8 cellular contexts compared by ENCODE assay signal in genomic region chr14:22928237-22929103, GRCh38. TPM values are rescaled to one million over a fixed set of nuclear protein-coding genes. Genes with fewer than 3 reads are reported as not detected.
DNase-seq lines count a peak whose midpoint lies in the region; ATAC-seq, FAIRE-seq and TF ChIP-seq lines count a peak whose summit lies in the region.

No MANE protein-coding gene starts in this region.

- no peak for TF ChIP-seq RAD21 in GM12878 (IDR thresholded peaks at IDR 0.05; ENCODE audit: insufficient read depth, low read depth, low read length)

- no peaks in the 10 kb centered on the region for H4K20me1 ChIP-seq in GM12878 (ENCODE audit: control insufficient read depth, insufficient read depth)

- peak overlapping the region; percentile 93 for H2AFZ ChIP-seq in GM12878 (ENCODE audit: control insufficient read depth, low read depth, low read length)

- H3K9ac ChIP-seq in GM12878 (ENCODE audit: control insufficient read depth, insufficient read depth, low read length): peak overlapping the region; percentile 96

- in situ Hi-C loops in GM12878 (cut with MboI): no loop called here

- no peak for FAIRE-seq in GM12878 (lab: Jason Lieb, UNC)

- H3K9me3 ChIP-seq in right atrium auricular region (no peaks in the 10 kb centered on the region), GM12878 (replicated peaks; ENCODE audit: control insufficient read depth, insufficient read depth, low read length) (no peaks in the 10 kb centered on the region), right lobe of liver (no peaks in the 10 kb centered on the region), vagina (no peaks in the 10 kb centered on the region)

- SMC1A ChIA-PET in GM12878 (lab: Charles Lee; ENCODE audit: uncharacterized antibody, unreplicated experiment): interaction anchor here (0.6 to 3.1 kb wide), 15 partner anchors 9 to 167 kb away, joined by 3 to 24 read pairs (median 6); partner anchors contain the start of genes ACIN1, AJUBA, C14orf119 and HAUS4

- ATAC-seq in Right ventricle myocardium superior (ENCODE audit: poor library complexity) (no peak), GM12878 (no peak), right lobe of liver (no peak), GM21529 (IDR thresholded peaks at IDR 0.05; ENCODE audit: unreplicated experiment) (no peak)

- peaks cover 32% of the 10 kb centered on the region for H3K36me3 ChIP-seq in right atrium auricular region
- H3K36me3 ChIP-seq in GM12878 (ENCODE audit: control insufficient read depth in 2 of 2, insufficient read depth in 2 of 2, low read length in 1 of 2): peaks cover 6 to 12% of the 10 kb centered on the region in 2 experiments; a peak in 3 of 4 replicates
- peaks cover 0 to 30% (median 10%) of the 10 kb centered on the region in 4 donors for H3K36me3 ChIP-seq in right lobe of liver
- H3K36me3 ChIP-seq in vagina: peaks cover 0 to 25% of the 10 kb centered on the region in 2 donors

- 1% methylated on average over 12 of the region's 12 CpGs for WGBS in GM12878 (ENCODE audit: insufficient coverage, insufficient replicate concordance, low lambda C conversion rate, missing lambda C conversion rate)
- 9% methylated on average over 5 of the region's 12 CpGs for WGBS in right lobe of liver (ENCODE audit: insufficient coverage, low coverage, low lambda C conversion rate, missing lambda C conversion rate)

- BruUV-seq in GM12878 (replicated peaks; lab: Mats Ljungman, UMichigan): TSS peak; percentile 77

- peaks cover 24% of the 10 kb centered on the region for H3K79me2 ChIP-seq in GM12878 (ENCODE audit: control insufficient read depth, insufficient read depth, low read length)

- DNase-seq in right atrium auricular region (ENCODE audit: low spot score) (no peak), Right ventricle myocardium superior (no peak), GM12878 (ENCODE audit: low read depth, low spot score) (no peak), right lobe of liver (no peak), vagina (ENCODE audit: extremely low spot score in 2 of 2) (no peak), AML-193 (lab: John Stamatoyannopoulos, UW) (no peak), OCI-M2 (lab: John Stamatoyannopoulos, UW; ENCODE audit: unreplicated experiment) (no peak)

- H3K4me1 ChIP-seq in right atrium auricular region: peaks cover 0 to 20% of the 10 kb centered on the region in 2 donors
- peaks cover 16% of the 10 kb centered on the region; the same call in 1 of the 2 replicates for H3K4me1 ChIP-seq in GM12878 (ENCODE audit: control insufficient read depth, insufficient read depth, low read length)
- peaks cover 0 to 16% (median 0%) of the 10 kb centered on the region in 4 donors for H3K4me1 ChIP-seq in right lobe of liver
- H3K4me1 ChIP-seq in vagina: peaks cover 30% of the 10 kb centered on the region

- TF ChIP-seq POLR2A in GM12878 (IDR thresholded peaks at IDR 0.05; ENCODE audit: low read depth, low read length) (no peak), right lobe of liver (IDR thresholded peaks at IDR 0.05) (no peak), vagina (IDR thresholded peaks at IDR 0.05) (no peak)

- POLR2A ChIA-PET in GM12878 (lab: Charles Lee): interaction anchor here (0.5 to 4.6 kb wide), 13 partner anchors 11 to 338 kb away, joined by 3 to 73 read pairs (median 4); partner anchors contain the start of genes ABHD4, ACIN1, C14orf119 and HAUS4

- peak overlapping the region; percentile 89 for H3K4me2 ChIP-seq in GM12878 (ENCODE audit: control insufficient read depth, insufficient read depth)

- CTCF ChIA-PET in GM12878 (lab: Yijun Ruan, JAX): interaction anchor here (0.8 to 3.4 kb wide), 30 partner anchors 9 to 393 kb away, joined by 3 to 82 read pairs (median 8); partner anchors contain the start of genes AJUBA, CDH24, HAUS4 and LRP10

- H3K27ac ChIP-seq in right atrium auricular region (peak overlapping the region; percentile 85 to 93), GM12878 (ENCODE audit: control insufficient read depth, insufficient read depth) (peak overlapping the region; percentile 81), right lobe of liver (peak overlapping the region; percentile 30 to 66 (median 66)), vagina (peak overlapping the region; percentile 91)

- TF ChIP-seq CTCF in right atrium auricular region (IDR thresholded peaks at IDR 0.05): no peak
- TF ChIP-seq CTCF in GM12878 (IDR thresholded peaks at IDR 0.05 in 2 of 3, conservative IDR thresholded peaks at IDR 0.05 in 1 of 3; ENCODE audit: control insufficient read depth in 2 of 3, extremely low read depth in 1 of 3, insufficient read depth in 1 of 3, low read depth in 3 of 3, low read length in 3 of 3): no peak
- TF ChIP-seq CTCF in right lobe of liver (IDR thresholded peaks at IDR 0.05): no peak
- TF ChIP-seq CTCF in vagina (IDR thresholded peaks at IDR 0.05): no peak

- H3K4me3 ChIP-seq in right atrium auricular region: peak overlapping the region; percentile 71 to 99
- H3K4me3 ChIP-seq in GM12878: peak overlapping the region; percentile 91
- H3K4me3 ChIP-seq in right lobe of liver: peak overlapping the region; percentile 66 to 87 (median 75)
- H3K4me3 ChIP-seq in vagina: peak overlapping the region; percentile 49 to 92

- TF ChIP-seq EP300 in GM12878 (IDR thresholded peaks at IDR 0.05; ENCODE audit: borderline replicate concordance in 1 of 2, control insufficient read depth in 1 of 2, low read depth in 2 of 2, low read length in 2 of 2): no peak

- RAD21 ChIA-PET in GM12878 (lab: Charles Lee; ENCODE audit: unreplicated experiment): interaction anchor here (1.0 to 2.8 kb wide), 14 partner anchors 9 to 126 kb away, joined by 3 to 18 read pairs (median 9); partner anchors contain the start of genes AJUBA, HAUS4 and RBM23

- intact Hi-C loops in Right ventricle myocardium superior (cut with DNase I) (no loop called here), GM12878 (cut with micrococcal nuclease; ENCODE audit: unreplicated experiment) (loop anchor here (1.0 to 2.0 kb wide), 3 partner anchors 9 to 128 kb away; partner anchors contain the start of genes AJUBA, CDH24 and RBM23), right lobe of liver (cut with DNase I) (no loop called here), vagina (cut with DNase I) (no loop called here)

- H3K27me3 ChIP-seq in right atrium auricular region: no peaks in the 10 kb centered on the region
- H3K27me3 ChIP-seq in GM12878 (replicated peaks in 1 of 2; ENCODE audit: control insufficient read depth in 2 of 2, insufficient read depth in 2 of 2, low read length in 1 of 2): no peaks in the 10 kb centered on the region
- no peaks in the 10 kb centered on the region for H3K27me3 ChIP-seq in right lobe of liver
- H3K27me3 ChIP-seq in vagina: no peaks in the 10 kb centered on the region

RNA-seq across cellular contexts. Expression of gene PRMT5, which starts 0.7 kb away (rescaled TPM):
- total RNA-seq in right atrium auricular region: 10 to 100 TPM; 23.3 to 55.1 TPM
- total RNA-seq in Right ventricle myocardium superior: 50.2 TPM
- 38.4 and 43.2 TPM in 2 replicates for total RNA-seq in GM12878 (2013; cell fraction: nucleolus; rRNA removed)
- total RNA-seq in GM12878 (2014; rRNA removed): 96.2 and 106 TPM in 2 replicates
- total RNA-seq in GM12878 (2014; rRNA removed; fragmentation: Illumina TruSeq; extraction: Trizol): 103 and 113 TPM in 2 replicates
- 105 and 115 TPM in 2 replicates for total RNA-seq in GM12878 (2021)
- 71.5 TPM for polyA plus RNA-seq in GM12878 (2011; ENCODE audit: low read depth)
- polyA plus RNA-seq in GM12878 (2011; rRNA removed): 175 and 221 TPM in 2 replicates
- polyA plus RNA-seq in GM12878 (2011; cell fraction: cytosol; rRNA removed): 284 and 348 TPM in 2 replicates
- 231 and 240 TPM in 2 replicates for polyA plus RNA-seq in GM12878 (2011; cell fraction: nucleus; rRNA removed)
- polyA plus RNA-seq in GM12878 (2012): 53.0 and 76.1 TPM in 2 replicates
- 125 and 129 TPM in 2 replicates for polyA plus RNA-seq in GM12878 (2014; fragmentation: Illumina TruSeq; extraction: Trizol)
- 10 to 100 TPM; 54.3 to 71.6 TPM for polyA plus RNA-seq in GM12878 (2014; fragmentation: Nextera tagmentation; extraction: Ambion mirVana)
- 106 and 118 TPM in 2 replicates for polyA plus RNA-seq in GM12878 (2014; rRNA removed)
- polyA plus RNA-seq in GM12878 (2016; fragmentation: Nextera tagmentation; extraction: Ambion mirVana): 100 to 1,000 TPM; 175 to 195 TPM
- 257 and 258 TPM in 2 replicates for polyA minus RNA-seq in GM12878 (2011; rRNA and poly(A)+ RNA removed)
- 104 and 113 TPM in 2 replicates for polyA minus RNA-seq in GM12878 (2011; cell fraction: cytosol; rRNA and poly(A)+ RNA removed)
- polyA minus RNA-seq in GM12878 (2011; cell fraction: nucleus; rRNA and poly(A)+ RNA removed): 50.1 and 66.8 TPM in 2 replicates
- total RNA-seq in right lobe of liver: 10 to 100 TPM; 22.5 to 32.1 (median 25.7) TPM
- 65.6 TPM for total RNA-seq in vagina

RNA-seq across cellular contexts. Expression of gene RBM23, which starts 9.5 kb away (rescaled TPM):
- 100 to 1,000 TPM in 1 of 2 donors, 10 to 100 TPM in 1; 76.5 to 774 TPM for total RNA-seq in right atrium auricular region
- 37.8 TPM for total RNA-seq in Right ventricle myocardium superior
- 86.0 and 99.3 TPM in 2 replicates for total RNA-seq in GM12878 (2013; cell fraction: nucleolus; rRNA removed)
- 54.0 and 63.9 TPM in 2 replicates for total RNA-seq in GM12878 (2014; rRNA removed)
- 55.1 and 55.6 TPM in 2 replicates for total RNA-seq in GM12878 (2014; rRNA removed; fragmentation: Illumina TruSeq; extraction: Trizol)
- 61.4 and 66.1 TPM in 2 replicates for total RNA-seq in GM12878 (2021)
- polyA plus RNA-seq in GM12878 (2011; ENCODE audit: low read depth): 38.1 TPM
- 72.6 and 75.2 TPM in 2 replicates for polyA plus RNA-seq in GM12878 (2011; rRNA removed)
- polyA plus RNA-seq in GM12878 (2011; cell fraction: cytosol; rRNA removed): 75.3 and 79.2 TPM in 2 replicates
- 84.1 and 96.7 TPM in 2 replicates for polyA plus RNA-seq in GM12878 (2011; cell fraction: nucleus; rRNA removed)
- polyA plus RNA-seq in GM12878 (2012): 28.1 and 30.3 TPM in 2 replicates
- 70.4 and 72.4 TPM in 2 replicates for polyA plus RNA-seq in GM12878 (2014; fragmentation: Illumina TruSeq; extraction: Trizol)
- polyA plus RNA-seq in GM12878 (2014; fragmentation: Nextera tagmentation; extraction: Ambion mirVana): 10 to 100 TPM; 60.7 to 65.7 TPM
- polyA plus RNA-seq in GM12878 (2014; rRNA removed): 52.9 and 55.0 TPM in 2 replicates
- polyA plus RNA-seq in GM12878 (2016; fragmentation: Nextera tagmentation; extraction: Ambion mirVana): 10 to 100 TPM; 60.5 to 61.9 TPM
- 88.0 and 92.9 TPM in 2 replicates for polyA minus RNA-seq in GM12878 (2011; rRNA and poly(A)+ RNA removed)
- 33.0 and 43.8 TPM in 2 replicates for polyA minus RNA-seq in GM12878 (2011; cell fraction: cytosol; rRNA and poly(A)+ RNA removed)
- polyA minus RNA-seq in GM12878 (2011; cell fraction: nucleus; rRNA and poly(A)+ RNA removed): 27.3 and 65.8 TPM in 2 replicates
- total RNA-seq in right lobe of liver: 10 to 100 TPM; 22.2 to 38.0 (median 34.0) TPM
- total RNA-seq in vagina: 68.5 TPM

RNA-seq across cellular contexts. Expression of gene HAUS4, which starts 28.4 kb away (rescaled TPM):
- total RNA-seq in right atrium auricular region: 10 to 100 TPM; 25.8 to 28.7 TPM
- 16.4 TPM for total RNA-seq in Right ventricle myocardium superior
- 46.0 and 58.5 TPM in 2 replicates for total RNA-seq in GM12878 (2013; cell fraction: nucleolus; rRNA removed)
- total RNA-seq in GM12878 (2014; rRNA removed): 71.8 and 84.5 TPM in 2 replicates
- total RNA-seq in GM12878 (2014; rRNA removed; fragmentation: Illumina TruSeq; extraction: Trizol): 57.1 and 59.5 TPM in 2 replicates
- 58.8 and 60.4 TPM in 2 replicates for total RNA-seq in GM12878 (2021)
- polyA plus RNA-seq in GM12878 (2011; ENCODE audit: low read depth): 32.7 TPM
- 77.0 and 98.3 TPM in 2 replicates for polyA plus RNA-seq in GM12878 (2011; rRNA removed)
- 60.2 and 60.8 TPM in 2 replicates for polyA plus RNA-seq in GM12878 (2011; cell fraction: cytosol; rRNA removed)
- 62.2 and 82.8 TPM in 2 replicates for polyA plus RNA-seq in GM12878 (2011; cell fraction: nucleus; rRNA removed)
- 41.9 and 54.9 TPM in 2 replicates for polyA plus RNA-seq in GM12878 (2012)
- polyA plus RNA-seq in GM12878 (2014; fragmentation: Illumina TruSeq; extraction: Trizol): 51.8 and 73.5 TPM in 2 replicates
- 10 to 100 TPM; 14.9 to 33.0 TPM for polyA plus RNA-seq in GM12878 (2014; fragmentation: Nextera tagmentation; extraction: Ambion mirVana)
- polyA plus RNA-seq in GM12878 (2014; rRNA removed): 64.7 and 73.5 TPM in 2 replicates
- 10 to 100 TPM; 49.4 to 58.2 TPM for polyA plus RNA-seq in GM12878 (2016; fragmentation: Nextera tagmentation; extraction: Ambion mirVana)
- 60.3 and 76.5 TPM in 2 replicates for polyA minus RNA-seq in GM12878 (2011; rRNA and poly(A)+ RNA removed)
- polyA minus RNA-seq in GM12878 (2011; cell fraction: cytosol; rRNA and poly(A)+ RNA removed): 11.2 and 23.1 TPM in 2 replicates
- polyA minus RNA-seq in GM12878 (2011; cell fraction: nucleus; rRNA and poly(A)+ RNA removed): 26.0 and 33.6 TPM in 2 replicates
- 10 to 100 TPM in 4 of 6 experiments, 1 to 10 TPM in 2; 6.8 to 17.9 (median 12.4) TPM for total RNA-seq in right lobe of liver
- 65.6 TPM for total RNA-seq in vagina

RNA-seq across cellular contexts. Expression of gene REM2, which starts 45.4 kb away (rescaled TPM):
- not detected for total RNA-seq in right atrium auricular region
- not detected for total RNA-seq in Right ventricle myocardium superior
- total RNA-seq in GM12878 (2013; cell fraction: nucleolus; rRNA removed): 3.3 and 4.7 TPM in 2 replicates
- total RNA-seq in GM12878 (2014; rRNA removed): 0.87 and 1.2 TPM in 2 replicates
- 0.27 and 0.37 TPM in 2 replicates for total RNA-seq in GM12878 (2014; rRNA removed; fragmentation: Illumina TruSeq; extraction: Trizol)
- total RNA-seq in GM12878 (2021): 0.66 and 0.69 TPM in 2 replicates
- polyA plus RNA-seq in GM12878 (2011; ENCODE audit: low read depth): 0.84 TPM
- polyA plus RNA-seq in GM12878 (2011; rRNA removed): 0.69 and 1.1 TPM in 2 replicates
- polyA plus RNA-seq in GM12878 (2011; cell fraction: cytosol; rRNA removed): 0.59 and 0.61 TPM in 2 replicates
- 1.9 and 2.3 TPM in 2 replicates for polyA plus RNA-seq in GM12878 (2011; cell fraction: nucleus; rRNA removed)
- polyA plus RNA-seq in GM12878 (2012): 0.94 and 1.6 TPM in 2 replicates
- polyA plus RNA-seq in GM12878 (2014; fragmentation: Illumina TruSeq; extraction: Trizol): 0.17 and 0.66 TPM in 2 replicates
- 1 to 10 TPM in 1 of 2 experiments, under 1 TPM in 1; 0.68 to 1.3 TPM for polyA plus RNA-seq in GM12878 (2014; fragmentation: Nextera tagmentation; extraction: Ambion mirVana)
- 1.3 and 1.5 TPM in 2 replicates for polyA plus RNA-seq in GM12878 (2014; rRNA removed)
- 1 to 10 TPM in 1 of 2 experiments, under 1 TPM in 1; 0.97 to 1.5 TPM for polyA plus RNA-seq in GM12878 (2016; fragmentation: Nextera tagmentation; extraction: Ambion mirVana)
- 0.88 and 1.6 TPM in 2 replicates for polyA minus RNA-seq in GM12878 (2011; rRNA and poly(A)+ RNA removed)
- polyA minus RNA-seq in GM12878 (2011; cell fraction: cytosol; rRNA and poly(A)+ RNA removed): 0.94 TPM in 2 replicates
- 2.4 and 2.8 TPM in 2 replicates for polyA minus RNA-seq in GM12878 (2011; cell fraction: nucleus; rRNA and poly(A)+ RNA removed)
- under 1 TPM in 2 of 6 experiments, not detected in 4; 0.10 to 0.12 TPM for total RNA-seq in right lobe of liver
- total RNA-seq in vagina: 3.9 TPM

RNA-seq across cellular contexts. Expression of gene AJUBA, which starts 53.9 kb away (rescaled TPM):
- total RNA-seq in right atrium auricular region (10 to 100 TPM in 1 of 2 donors, 1 to 10 TPM in 1; 5.8 to 24.6 TPM), Right ventricle myocardium superior (10.9 TPM), GM12878 (2014; rRNA removed) (0.49 and 0.51 TPM in 2 replicates), GM12878 (2014; rRNA removed; fragmentation: Illumina TruSeq; extraction: Trizol) (0.18 and 0.36 TPM in 2 replicates), GM12878 (2021) (0.43 and 0.90 TPM in 2 replicates), right lobe of liver (10 to 100 TPM in 5 of 6 experiments, 1 to 10 TPM in 1; 7.8 to 64.6 (median 54.2) TPM), vagina (21.9 TPM)
- total RNA-seq in GM12878 (2013; cell fraction: nucleolus; rRNA removed): 4.7 and 5.9 TPM in 2 replicates
- 0.58 TPM for polyA plus RNA-seq in GM12878 (2011; ENCODE audit: low read depth)
- polyA plus RNA-seq in GM12878 (2011; rRNA removed) (18.1 and 23.6 TPM in 2 replicates), GM12878 (2014; fragmentation: Illumina TruSeq; extraction: Trizol) (0.16 and 0.87 TPM in 2 replicates), GM12878 (2014; fragmentation: Nextera tagmentation; extraction: Ambion mirVana) (under 1 TPM; 0.03 to 0.04 TPM), GM12878 (2014; rRNA removed) (0.32 and 0.90 TPM in 2 replicates), GM12878 (2016; fragmentation: Nextera tagmentation; extraction: Ambion mirVana) (under 1 TPM in 1 of 2 experiments, not detected in 1; 0.15 TPM)
- 13.6 and 22.2 TPM in 2 replicates for polyA plus RNA-seq in GM12878 (2011; cell fraction: cytosol; rRNA removed)
- polyA plus RNA-seq in GM12878 (2011; cell fraction: nucleus; rRNA removed): 9.8 and 20.8 TPM in 2 replicates
- polyA plus RNA-seq in GM12878 (2012): 0.80 and 0.89 TPM in 2 replicates
- polyA minus RNA-seq in GM12878 (2011; rRNA and poly(A)+ RNA removed): 22.8 and 45.9 TPM in 2 replicates
- 6.5 and 7.0 TPM in 2 replicates for polyA minus RNA-seq in GM12878 (2011; cell fraction: cytosol; rRNA and poly(A)+ RNA removed)
- 6.2 and 8.2 TPM in 2 replicates for polyA minus RNA-seq in GM12878 (2011; cell fraction: nucleus; rRNA and poly(A)+ RNA removed)
